Comparison of ENCODE assay signal across 13 cellular contexts in the genomic region with DNA sequence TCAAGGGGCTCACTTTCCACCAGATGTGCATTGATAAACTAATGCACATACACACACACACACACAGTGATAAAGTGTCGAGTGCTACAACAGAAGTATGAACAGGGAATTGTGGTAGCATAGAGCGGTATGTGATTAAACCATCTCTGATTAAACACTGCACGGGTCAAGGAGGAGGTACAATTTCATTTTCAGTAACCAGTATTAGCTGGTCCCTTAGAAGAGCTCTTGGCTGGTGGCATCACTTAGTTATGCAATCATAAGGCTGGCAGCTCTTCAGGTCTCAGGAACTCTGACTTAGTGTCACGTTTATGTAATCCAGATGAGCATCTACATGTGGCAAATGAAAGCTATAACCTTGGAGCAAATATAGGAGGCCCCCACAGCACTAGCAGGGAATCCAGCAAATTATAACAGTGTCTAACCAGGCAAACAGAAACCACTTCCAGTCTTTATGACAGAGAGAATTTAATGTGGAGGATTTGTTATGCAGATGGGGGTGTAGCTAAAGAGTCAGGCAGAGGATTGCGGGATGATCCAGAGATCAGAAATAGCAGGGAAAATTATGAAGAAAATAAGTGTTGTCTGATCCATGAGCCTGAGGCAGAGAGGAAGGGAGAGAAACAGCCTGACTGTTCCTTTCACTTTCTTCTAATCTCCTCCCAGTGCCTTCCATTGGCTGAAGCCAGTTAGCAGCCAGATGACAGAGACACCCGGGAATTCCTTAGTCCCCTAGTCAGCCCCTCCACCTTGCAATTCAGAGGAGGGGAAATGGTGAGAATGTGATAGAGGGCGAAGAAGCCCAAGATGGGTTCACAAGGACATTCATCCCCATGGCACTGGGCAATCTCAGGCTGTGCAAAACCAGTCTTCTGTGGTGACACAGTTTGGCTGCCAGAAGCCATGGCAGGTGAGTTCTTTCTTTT.
DNase-seq lines count a peak whose midpoint lies in the region; ATAC-seq and TF ChIP-seq lines count a peak whose summit lies in the region.
"Had no signal": no experiment of that assay in that cellular context is flagged by ENCODE, and none has a peak within 500 bp of the region (broad histone marks: within the 10 kb centered on the region; RNA-seq: fewer than 3 reads in every experiment).

No MANE protein-coding gene starts in this region.

- H2BK15ac ChIP-seq in mesendoderm (replicated peaks; ENCODE audit: low read depth) = no peak overlapping the region

- peak overlapping the region; percentile 52 for H3K27ac Mint-ChIP-seq in endodermal cell
- H3K27ac Mint-ChIP-seq in CD8-positive, alpha-beta memory T cell = no peak overlapping the region
- H3K27ac Mint-ChIP-seq: activated naive CD8-positive, alpha-beta T cell; CD4-positive, alpha-beta memory T cell had no signal

- no peak overlapping the region for H3K18ac ChIP-seq in mesendoderm (ENCODE audit: low read length)

- H3K9ac ChIP-seq in endodermal cell (ENCODE audit: extremely low read depth, low read length, poor library complexity, severe bottlenecking) = no peak overlapping the region
- no peak overlapping the region for H3K9ac ChIP-seq in mesendoderm (ENCODE audit: low read length)

- H2BK5ac ChIP-seq in mesendoderm (ENCODE audit: low read length) = no peak overlapping the region

- no peak for ATAC-seq in GM19463 (IDR thresholded peaks at IDR 0.05; ENCODE audit: unreplicated experiment)

- no peak overlapping the region for H2AK5ac ChIP-seq in mesendoderm (ENCODE audit: low read length)

- no peak for TF ChIP-seq CTCF in endodermal cell (conservative IDR thresholded peaks at IDR 0.05)

- no peak overlapping the region for H2BK120ac ChIP-seq in mesendoderm (ENCODE audit: low read depth, low read length)

- WGBS in endodermal cell (ENCODE audit: insufficient coverage in 1 of 2, insufficient read length in 1 of 2), 2 experiments = 78 to 83% methylated on average over 4 to 7 of the region's 7 CpGs
- no CpG with 5 or more reads among the region's 7 CpGs for WGBS in mesendoderm (ENCODE audit: extremely low coverage, insufficient coverage, low lambda C conversion rate)

- H3K36me3 ChIP-seq in endodermal cell (ENCODE audit: control insufficient read depth, insufficient read depth, low read length) = no peaks in the 10 kb centered on the region
- no peaks in the 10 kb centered on the region for H3K36me3 ChIP-seq in mesendoderm (ENCODE audit: control insufficient read depth, insufficient read depth, low read length)
- H3K36me3 ChIP-seq in CD8-positive, alpha-beta memory T cell (ENCODE audit: insufficient read depth, low read length) = no peaks in the 10 kb centered on the region
- H3K36me3 ChIP-seq: esophagus muscularis mucosa, tibial artery had no signal

- H3K27me3 ChIP-seq in endodermal cell (ENCODE audit: control insufficient read depth, insufficient read depth, low read length, poor library complexity, severe bottlenecking) (peaks cover 20% of the 10 kb centered on the region), mesendoderm (ENCODE audit: insufficient read depth, low read length, poor library complexity) (no peaks in the 10 kb centered on the region)
- no peaks in the 10 kb centered on the region for H3K27me3 ChIP-seq in CD8-positive, alpha-beta memory T cell (ENCODE audit: insufficient read depth, low read length, poor library complexity, severe bottlenecking)
- H3K27me3 ChIP-seq: esophagus muscularis mucosa, tibial artery had no signal

- no peak overlapping the region for H4K5ac ChIP-seq in mesendoderm (ENCODE audit: low read length)

- H3K4me1 ChIP-seq in endodermal cell (ENCODE audit: control insufficient read depth, insufficient read depth, low read length) (no peaks in the 10 kb centered on the region), mesendoderm (ENCODE audit: control insufficient read depth, low read depth, low read length) (no peaks in the 10 kb centered on the region)
- H3K4me1 ChIP-seq in CD8-positive, alpha-beta memory T cell (ENCODE audit: insufficient read depth, low read length) = no peaks in the 10 kb centered on the region
- H3K4me1 ChIP-seq: tibial artery had no signal

- H3K27ac ChIP-seq in endodermal cell (ENCODE audit: low read depth, low read length) (no peak overlapping the region), mesendoderm (ENCODE audit: low read depth, low read length) (no peak overlapping the region)
- H3K27ac ChIP-seq in CD8-positive, alpha-beta memory T cell (ENCODE audit: low read depth, low read length) = no peak overlapping the region
- H3K27ac ChIP-seq: esophagus muscularis mucosa, RWPE1, tibial artery had no signal

- no peaks in the 10 kb centered on the region for H3K79me2 ChIP-seq in mesendoderm (ENCODE audit: control insufficient read depth, insufficient read depth, low read length)

- H3K23ac ChIP-seq in mesendoderm (ENCODE audit: low read length) = no peak overlapping the region

- CTCF ChIA-PET in CD8-positive, alpha-beta memory T cell (lab: Charles Lee) = no interaction called here

- H3K4ac ChIP-seq in mesendoderm (ENCODE audit: low read depth, low read length) = no peak overlapping the region

- H3K27me3 Mint-ChIP-seq in endodermal cell (ENCODE audit: insufficient read depth) = peaks cover 18% of the 10 kb centered on the region
- H3K27me3 Mint-ChIP-seq in CD8-positive, alpha-beta memory T cell = no peaks in the 10 kb centered on the region
- H3K27me3 Mint-ChIP-seq: activated naive CD8-positive, alpha-beta T cell; CD4-positive, alpha-beta memory T cell had no signal

- no peaks in the 10 kb centered on the region for H3K9me3 Mint-ChIP-seq in endodermal cell
- peaks cover 3 to 27% (median 9%) of the 10 kb centered on the region in 5 donors for H3K9me3 Mint-ChIP-seq in CD8-positive, alpha-beta memory T cell

- POLR2A ChIA-PET in CD8-positive, alpha-beta memory T cell (lab: Charles Lee) = no interaction called here

- peaks cover 7% of the 10 kb centered on the region for H3K4me1 Mint-ChIP-seq in endodermal cell
- no peaks in the 10 kb centered on the region for H3K4me1 Mint-ChIP-seq in CD8-positive, alpha-beta memory T cell
- H3K4me1 Mint-ChIP-seq: CD4-positive, alpha-beta memory T cell had no signal

- no peak overlapping the region for H3K4me2 ChIP-seq in mesendoderm (ENCODE audit: low read length)

- no peak overlapping the region for H3K4me3 Mint-ChIP-seq in endodermal cell
- H3K4me3 Mint-ChIP-seq in CD8-positive, alpha-beta memory T cell = no peak overlapping the region
- H3K4me3 Mint-ChIP-seq: activated naive CD8-positive, alpha-beta T cell; CD4-positive, alpha-beta memory T cell had no signal

- no peak overlapping the region for H3K56ac ChIP-seq in mesendoderm (ENCODE audit: low read length)

- no peaks in the 10 kb centered on the region for H3K36me3 Mint-ChIP-seq in endodermal cell (ENCODE audit: low read depth)
- no peaks in the 10 kb centered on the region for H3K36me3 Mint-ChIP-seq in CD8-positive, alpha-beta memory T cell
- H3K36me3 Mint-ChIP-seq: activated naive CD8-positive, alpha-beta T cell; CD4-positive, alpha-beta memory T cell had no signal

- no peaks in the 10 kb centered on the region for H3K79me1 ChIP-seq in mesendoderm (ENCODE audit: low read length)

- H4K8ac ChIP-seq in mesendoderm (ENCODE audit: low read depth, low read length) = no peak overlapping the region

- no peaks in the 10 kb centered on the region for H3K9me3 ChIP-seq in endodermal cell (ENCODE audit: control insufficient read depth, low read length)
- no peaks in the 10 kb centered on the region for H3K9me3 ChIP-seq in CD8-positive, alpha-beta memory T cell (ENCODE audit: low read length)
- H3K9me3 ChIP-seq: esophagus muscularis mucosa, tibial artery had no signal

- H3K4me3 ChIP-seq in endodermal cell (ENCODE audit: low read length) = no peak overlapping the region
- H3K4me3 ChIP-seq in mesendoderm (ENCODE audit: low read length) = no peak overlapping the region
- no peak overlapping the region for H3K4me3 ChIP-seq in CD8-positive, alpha-beta memory T cell (ENCODE audit: low read length)
- H3K4me3 ChIP-seq: tibial artery had no signal

- peak; percentile 73 for DNase-seq in DMS53 (lab: John Stamatoyannopoulos, UW)
- peak; percentile 57 for DNase-seq in NCI-H226
- peak; percentile 74 for DNase-seq in endodermal cell
- DNase-seq in mesendoderm = peak; percentile 82
- no peak for DNase-seq in CD8-positive, alpha-beta memory T cell
- DNase-seq in T-helper 9 cell = no peak
- DNase-seq in NCI-H1092 treated with DMSO at 0.1 percent for 48 hours (lab: John Stamatoyannopoulos, UW) = no peak
- DNase-seq: CD4-positive, alpha-beta memory T cell; tibial artery had no signal

Comparison
In these comparisons a context has a peak if more than half of its experiments do, and no peak if none do; other contexts are left out.
1. DNase-seq: peak in DMS53 (single experiment), NCI-H226 (single experiment), endodermal cell (single experiment) and mesendoderm (single experiment); none in CD8-positive, alpha-beta memory T cell (0 of 5), T-helper 9 cell (single experiment) and NCI-H1092 treated with DMSO at 0.1 percent for 48 hours (single experiment).